10 cellular contexts compared by ENCODE assay signal in genomic region chr10:29688230-29688634, GRCh38. TPM values are rescaled to one million over a fixed set of nuclear protein-coding genes. Genes with fewer than 3 reads are reported as not detected.
DNase-seq lines count a peak whose midpoint lies in the region; ATAC-seq and TF ChIP-seq lines count a peak whose summit lies in the region.
"Had no signal": no experiment of that assay in that cellular context is flagged by ENCODE, and none has a peak within 500 bp of the region (broad histone marks: within the 10 kb centered on the region; RNA-seq: fewer than 3 reads in every experiment).

No MANE protein-coding gene starts in this region.

- 33% methylated on average over 7 of the region's 7 CpGs for WGBS in right cardiac atrium

- H3K27me3 Mint-ChIP-seq in brain = no peaks in the 10 kb centered on the region

- no peaks in the 10 kb centered on the region for H3K9me3 Mint-ChIP-seq in brain

- no peaks in the 10 kb centered on the region for H3K27me3 ChIP-seq in right cardiac atrium (ENCODE audit: control insufficient read depth, insufficient read depth)

- peaks cover 39% of the 10 kb centered on the region for H3K4me1 Mint-ChIP-seq in brain

- TF ChIP-seq CTCF in brain (conservative IDR thresholded peaks at IDR 0.05) = no peak

- peaks cover 28% of the 10 kb centered on the region for H3K36me3 Mint-ChIP-seq in brain

- peak overlapping the region; percentile 15 to 65 (median 63) for H3K4me3 Mint-ChIP-seq in brain

- ATAC-seq in right cardiac atrium = peak; percentile 8 to 42
- no peak for ATAC-seq in Right ventricle myocardium superior (ENCODE audit: poor library complexity)
- no peak for ATAC-seq in GM21723 (IDR thresholded peaks at IDR 0.05; ENCODE audit: unreplicated experiment)
- no peak for ATAC-seq in GM21390 (IDR thresholded peaks at IDR 0.05; ENCODE audit: unreplicated experiment)

- H3K9me3 ChIP-seq in right cardiac atrium (ENCODE audit: control insufficient read depth, low read length) = no peaks in the 10 kb centered on the region

- DNase-seq in right cardiac atrium (no peak), Right ventricle myocardium superior (no peak), medulla oblongata (ENCODE audit: extremely low spot score) (peak; percentile 61), HT-29 (ENCODE audit: low spot score) (no peak)
- no peak for DNase-seq in stimulated activated CD4-positive, alpha-beta T cell treated with anti-CD3 and anti-CD28 coated beads, Interleukin-1b, Interleukin-23, amount 100 ng/mL, for 48 hours

- peaks cover 2% of the 10 kb centered on the region for H3K4me1 ChIP-seq in right cardiac atrium (ENCODE audit: control insufficient read depth, insufficient read depth, low read length)

- peak overlapping the region in 3 of 5 experiments; percentile 29 to 74 (median 55) for H3K27ac Mint-ChIP-seq in brain

- H3K4me3 ChIP-seq in right cardiac atrium (ENCODE audit: low read length) = no peak overlapping the region
- H3K4me3 ChIP-seq: lung had no signal

- no peak overlapping the region for H3K27ac ChIP-seq in right cardiac atrium (ENCODE audit: low read length)
- H3K27ac ChIP-seq: C4-2B had no signal

- intact Hi-C loops in right cardiac atrium (cut with DNase I) = no loop called here
- intact Hi-C loops in Right ventricle myocardium superior (cut with DNase I) = no loop called here

RNA-seq across cellular contexts. Expression of gene SVIL, which starts 53.5 kb away (rescaled TPM):
- total RNA-seq in right cardiac atrium = 100 to 1,000 TPM; 254 to 374 (median 287) TPM
- 106 TPM for polyA plus RNA-seq in right cardiac atrium
- total RNA-seq in Right ventricle myocardium superior = 298 TPM
- 25.9 TPM for polyA plus RNA-seq in brain (ENCODE audit: insufficient read depth, low read depth, low replicate concordance)
- total RNA-seq in HT-29 (2014; rRNA removed; shearing (Covaris generic)) = 5.7 and 6.0 TPM in 2 replicates

Comparison
In these comparisons a context has a peak if more than half of its experiments do, and no peak if none do; other contexts are left out.
1. ATAC-seq: peak in right cardiac atrium (2 of 2); none in Right ventricle myocardium superior (single experiment), GM21723 (single experiment) and GM21390 (single experiment).
2. RNA of gene SVIL, which starts 53.5 kb away (total RNA-seq): 254 to 374 TPM in right cardiac atrium and 298 TPM in Right ventricle myocardium superior (single experiment); 5.7 to 6.0 TPM in HT-29; every median in the first group is over 10 times any median in the second.